Comparison of ENCODE assay signal across 9 cellular contexts in genomic region chr5:176837707-176838115, GRCh38. TPM values are rescaled to one million over a fixed set of nuclear protein-coding genes. Genes with fewer than 3 reads are reported as not detected.
DNase-seq lines count a peak whose midpoint lies in the region; ATAC-seq and TF ChIP-seq lines count a peak whose summit lies in the region.
"Had no signal": no experiment of that assay in that cellular context is flagged by ENCODE, and none has a peak within 500 bp of the region (broad histone marks: within the 10 kb centered on the region; RNA-seq: fewer than 3 reads in every experiment).

No MANE protein-coding gene starts in this region.

- no peak overlapping the region for H3K27ac Mint-ChIP-seq in type B pancreatic cell
- H3K27ac Mint-ChIP-seq: IgD-negative memory B cell had no signal

- H3K9me3 Mint-ChIP-seq in type B pancreatic cell, result no peaks in the 10 kb centered on the region

- H3K4me3 Mint-ChIP-seq in type B pancreatic cell, result no peak overlapping the region
- H3K4me3 Mint-ChIP-seq: IgD-negative memory B cell had no signal

- DNase-seq in GM13977 (ENCODE audit: low spot score) (peak; percentile 82), RPMI8226 (peak; percentile 95), activated gamma-delta T cell (lab: John Stamatoyannopoulos, UW) (peak; percentile 23), globus pallidus (ENCODE audit: low spot score) (peak; percentile 69), pons (ENCODE audit: low spot score) (peak; percentile 56), type B pancreatic cell (ENCODE audit: extremely low spot score, unreplicated experiment) (peak; percentile 92)

- no peaks in the 10 kb centered on the region for H3K36me3 Mint-ChIP-seq in type B pancreatic cell
- H3K36me3 Mint-ChIP-seq: IgD-negative memory B cell had no signal

- peaks cover 53% of the 10 kb centered on the region for H3K27me3 Mint-ChIP-seq in type B pancreatic cell

- ATAC-seq in GM18867 (IDR thresholded peaks at IDR 0.05; ENCODE audit: unreplicated experiment) (no peak), GM18517 (IDR thresholded peaks at IDR 0.05; ENCODE audit: unreplicated experiment) (no peak)

- TF ChIP-seq CTCF in GM13977 (IDR thresholded peaks at IDR 0.05; ENCODE audit: extremely low read depth, insufficient read depth, missing control alignments), result no peak
- no peak for TF ChIP-seq CTCF in type B pancreatic cell (conservative IDR thresholded peaks at IDR 0.05)

- in situ Hi-C loops in GM13977 (cut with MboI; ENCODE audit: low pct_unique_long_range_greater_than_20kb, low sequenced_read_pairs, unreplicated experiment), result no loop called here

- no peaks in the 10 kb centered on the region for H3K4me1 Mint-ChIP-seq in type B pancreatic cell (ENCODE audit: unreplicated experiment)

RNA-seq across cellular contexts. Expression of gene UNC5A, which starts 27.4 kb away (rescaled TPM):
- total RNA-seq in type B pancreatic cell (ENCODE audit: low replicate concordance), result 1.4 and 1.7 TPM in 2 replicates

Comparison
In these comparisons a context has a peak if more than half of its experiments do, and no peak if none do; other contexts are left out.
1. DNase-seq: peak in every context shown above with its lines; median percentile 95 in RPMI8226; 92 in type B pancreatic cell; 82 in GM13977; 69 in globus pallidus; 56 in pons; 23 in activated gamma-delta T cell.